1 cellular context compared by ENCODE assay signal in the genomic region with DNA sequence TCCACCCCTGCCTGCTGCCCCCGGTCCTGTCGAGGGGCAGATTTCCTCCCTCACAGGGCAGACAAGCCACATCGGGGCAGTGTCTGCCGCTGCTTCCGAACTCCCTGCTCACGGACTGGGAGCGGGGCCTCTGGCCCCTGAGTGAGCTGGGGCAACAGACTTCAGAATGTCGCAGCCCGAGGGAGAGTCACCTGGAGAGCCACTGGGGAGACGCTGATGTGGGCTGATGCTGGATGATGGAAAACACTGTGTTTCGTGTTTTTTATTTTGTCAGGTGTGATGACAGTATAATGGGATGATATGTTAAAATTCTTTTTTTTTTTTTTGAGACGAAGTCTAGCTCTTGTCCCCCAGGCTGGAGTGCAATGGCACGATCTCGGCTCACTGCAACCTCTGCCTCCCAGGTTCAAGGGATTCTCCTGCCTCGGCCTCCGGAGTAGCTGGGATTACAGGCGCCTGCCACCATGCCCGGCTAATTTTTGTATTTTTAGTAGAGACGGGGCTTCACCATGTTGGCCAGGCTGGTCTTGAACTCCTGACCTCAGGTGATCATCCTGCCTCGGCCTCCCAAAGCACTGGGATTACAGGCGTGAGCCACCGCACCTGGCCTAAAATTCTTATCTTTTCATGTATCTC. TPM values are rescaled to one million over a fixed set of nuclear protein-coding genes. Genes with fewer than 3 reads are reported as not detected.
"Had no signal": no experiment of that assay in that cellular context is flagged by ENCODE, and none has a peak within 500 bp of the region (broad histone marks: within the 10 kb centered on the region; RNA-seq: fewer than 3 reads in every experiment).

No MANE protein-coding gene starts in this region.

RNA-seq across cellular contexts. Expression of gene SEPTIN5, which starts 52.1 kb away (rescaled TPM):
- total RNA-seq: natural killer cell treated with Interleukin-12 subunit alpha and Interleukin-12 subunit beta and Interleukin-15 and Interleukin-18, amount 100 ng/mL, for 72 hours had no signal
